Comparison of ENCODE assay signal across 15 cellular contexts in genomic region chr9:137218212-137218753, GRCh38. TPM values are rescaled to one million over a fixed set of nuclear protein-coding genes. Genes with fewer than 3 reads are reported as not detected.
DNase-seq lines count a peak whose midpoint lies in the region; ATAC-seq, FAIRE-seq and TF ChIP-seq lines count a peak whose summit lies in the region.
"Had no signal": no experiment of that assay in that cellular context is flagged by ENCODE, and none has a peak within 500 bp of the region (broad histone marks: within the 10 kb centered on the region; RNA-seq: fewer than 3 reads in every experiment).

No MANE protein-coding gene starts in this region.

- no peaks in the 10 kb centered on the region for H3K79me2 ChIP-seq in H1 (ENCODE audit: control insufficient read depth in 1 of 2, insufficient read depth in 2 of 2, low read length in 2 of 2)

- H3K4me3 Mint-ChIP-seq in CD8-positive, alpha-beta T cell = no peak overlapping the region
- H3K4me3 Mint-ChIP-seq: activated T-helper 1 cell treated with anti-CD3 and anti-CD28 coated beads, Interleukin-12 subunit alpha, Interleukin-12 subunit beta, Interleukin-2, Interleukin-4 antibody, amounts not matched to agents 30 ng/mL and 10 ng/mL and 1 ng/mL, durations not matched to agents 14 hours and 24 hours and 36 hours; GM23338 had no signal

- H3K4me3 ChIP-seq in HUES6 (ENCODE audit: low read depth, low read length) (no peak overlapping the region), H1 (ENCODE audit: extremely low read depth in 1 of 4, insufficient read depth in 2 of 4, low read depth in 3 of 4, low read length in 4 of 4) (no peak overlapping the region), skeletal muscle tissue (ENCODE audit: low read length in 3 of 3) (peak overlapping the region in 1 of 3 donors; percentile 58)
- H3K4me3 ChIP-seq in CD8-positive, alpha-beta T cell (ENCODE audit: low read depth, low read length) = no peak overlapping the region
- H3K4me3 ChIP-seq: GM23338 had no signal

- H3K27ac Mint-ChIP-seq in CD8-positive, alpha-beta T cell = no peak overlapping the region
- H3K27ac Mint-ChIP-seq: activated T-helper 1 cell treated with anti-CD3 and anti-CD28 coated beads, Interleukin-12 subunit alpha, Interleukin-12 subunit beta, Interleukin-2, Interleukin-4 antibody, amounts not matched to agents 30 ng/mL and 10 ng/mL and 1 ng/mL, durations not matched to agents 14 hours and 24 hours and 36 hours; GM23338 had no signal

- no peaks in the 10 kb centered on the region for H3K9me3 ChIP-seq in HUES6 (ENCODE audit: control insufficient read depth, insufficient read depth, low read depth, low read length)
- no peaks in the 10 kb centered on the region for H3K9me3 ChIP-seq in H1 (ENCODE audit: insufficient read depth in 2 of 2, low read depth in 1 of 2, low read length in 1 of 2)
- no peaks in the 10 kb centered on the region for H3K9me3 ChIP-seq in skeletal muscle tissue (ENCODE audit: control insufficient read depth in 3 of 3, low read length in 3 of 3)
- no peaks in the 10 kb centered on the region for H3K9me3 ChIP-seq in CD8-positive, alpha-beta T cell (ENCODE audit: low read length)
- H3K9me3 ChIP-seq: gastroesophageal sphincter had no signal

- H3K36me3 Mint-ChIP-seq in CD8-positive, alpha-beta T cell = peaks cover 5% of the 10 kb centered on the region
- H3K36me3 Mint-ChIP-seq: naive B cell had no signal

- H3K36me3 ChIP-seq in HUES6 (ENCODE audit: control insufficient read depth, insufficient read depth, low read length) = peaks cover 35% of the 10 kb centered on the region
- H3K36me3 ChIP-seq in H1 (ENCODE audit: control insufficient read depth in 2 of 4, insufficient read depth in 4 of 4, low read length in 3 of 4) = peaks cover 0 to 22% (median 7%) of the 10 kb centered on the region in 4 experiments; a peak in 6 of 8 replicates
- H3K36me3 ChIP-seq in skeletal muscle tissue (ENCODE audit: control insufficient read depth in 3 of 3, insufficient read depth in 3 of 3, low read length in 3 of 3) = peaks cover 0 to 2% (median 0%) of the 10 kb centered on the region in 3 donors
- no peaks in the 10 kb centered on the region for H3K36me3 ChIP-seq in CD8-positive, alpha-beta T cell (ENCODE audit: insufficient read depth, low read length)

- H2BK5ac ChIP-seq in H1 (ENCODE audit: low read depth, low read length) = no peak overlapping the region

- no peak overlapping the region for H4K91ac ChIP-seq in H1 (replicated peaks; ENCODE audit: insufficient read length, low read length)

- H3K27me3 Mint-ChIP-seq in CD8-positive, alpha-beta T cell (ENCODE audit: low read depth) = no peaks in the 10 kb centered on the region
- H3K27me3 Mint-ChIP-seq: naive B cell had no signal

- intact Hi-C loops in CD8-positive, alpha-beta T cell (cut with DNase I, micrococcal nuclease) = no loop called here

- POLR2A ChIA-PET in H1 (lab: Charles Lee; ENCODE audit: partially characterized antibody) = interaction anchor here (1.1 to 69.9 kb wide), 5 partner anchors 8 to 226 kb away, joined by 3 to 1462 read pairs (median 7); partner anchors contain the start of genes NDOR1, NELFB, PAXX and STPG3
- POLR2A ChIA-PET in CD8-positive, alpha-beta T cell (lab: Charles Lee) = interaction anchor here (0.6 kb wide), 1 partner anchor 93 kb away, joined by 4 read pairs; no protein-coding TSS in a partner anchor

- H3K23me2 ChIP-seq in H1 (ENCODE audit: low read depth, low read length) = peaks cover 14% of the 10 kb centered on the region; the same call in 1 of the 2 replicates

- no peak overlapping the region for H3K4ac ChIP-seq in H1 (replicated peaks; ENCODE audit: insufficient read length, low read depth, low read length)

- H3K4me2 ChIP-seq in H1 (ENCODE audit: insufficient read depth in 1 of 2, low read depth in 2 of 2, low read length in 2 of 2) = no peak overlapping the region

- H2AFZ ChIP-seq in H1 (ENCODE audit: low read length) = no peak overlapping the region
- H2AFZ ChIP-seq: GM23338 had no signal

- no peak overlapping the region for H2BK120ac ChIP-seq in H1 (replicated peaks; ENCODE audit: low read depth, low read length)

- ATAC-seq in GM18861 (IDR thresholded peaks at IDR 0.05; ENCODE audit: unreplicated experiment) = no peak
- ATAC-seq in CD8-positive, alpha-beta T cell = no peak
- ATAC-seq: gastroesophageal sphincter had no signal

- no peak overlapping the region for H3K14ac ChIP-seq in H1 (ENCODE audit: insufficient read length)

- FAIRE-seq in H1 (lab: Jason Lieb, UNC) = no peak

- CTCF ChIA-PET in H1 (lab: Charles Lee; ENCODE audit: partially characterized antibody) = interaction anchor here (0.8 to 3.7 kb wide), 7 partner anchors 12 to 89 kb away, joined by 3 to 17 read pairs (median 4); no protein-coding TSS in a partner anchor
- CTCF ChIA-PET in CD8-positive, alpha-beta T cell (lab: Charles Lee) = interaction anchor here (1.6 kb wide), 1 partner anchor 18 kb away, joined by 4 read pairs; no protein-coding TSS in a partner anchor

- H3K9me3 Mint-ChIP-seq in CD8-positive, alpha-beta T cell = no peaks in the 10 kb centered on the region
- H3K9me3 Mint-ChIP-seq: activated T-helper 1 cell treated with anti-CD3 and anti-CD28 coated beads, Interleukin-12 subunit alpha, Interleukin-12 subunit beta, Interleukin-2, Interleukin-4 antibody, amounts not matched to agents 30 ng/mL and 10 ng/mL and 1 ng/mL, durations not matched to agents 14 hours and 24 hours and 36 hours; GM23338; naive B cell had no signal

- H2BK12ac ChIP-seq in H1 (ENCODE audit: low read depth, low read length) = no peak overlapping the region

- no peak overlapping the region for H4K5ac ChIP-seq in H1 (ENCODE audit: insufficient read length, low read depth, low read length)

- peaks cover 28% of the 10 kb centered on the region for H3K4me1 ChIP-seq in HUES6 (ENCODE audit: control insufficient read depth, insufficient read depth, low read length)
- peaks cover 0 to 15% (median 9%) of the 10 kb centered on the region in 4 experiments; a peak in 5 of 7 replicates for H3K4me1 ChIP-seq in H1 (replicated peaks in 1 of 4; ENCODE audit: control insufficient read depth in 3 of 4, insufficient read depth in 4 of 4, low read length in 3 of 4)
- peaks cover 14 to 34% (median 22%) of the 10 kb centered on the region in 3 donors for H3K4me1 ChIP-seq in skeletal muscle tissue (ENCODE audit: control insufficient read depth in 3 of 3, insufficient read depth in 3 of 3, low read length in 3 of 3)
- peaks cover 8% of the 10 kb centered on the region for H3K4me1 ChIP-seq in CD8-positive, alpha-beta T cell (ENCODE audit: insufficient read depth, low read length)

- no peak for TF ChIP-seq EP300 in H1 (IDR thresholded peaks at IDR 0.05; ENCODE audit: borderline replicate concordance in 1 of 2, low read depth in 2 of 2, low read length in 2 of 2)

- H3K9ac ChIP-seq in HUES6 (ENCODE audit: low read length) = peak overlapping the region; percentile 6
- no peak overlapping the region for H3K9ac ChIP-seq in H1 (replicated peaks in 1 of 4; ENCODE audit: extremely low read depth in 1 of 4, low read depth in 3 of 4, low read length in 3 of 4)
- H3K9ac ChIP-seq in skeletal muscle tissue (ENCODE audit: low read depth in 1 of 3, low read length in 3 of 3) = peak overlapping the region in 2 of 3 donors; percentile 8 to 80

- no peak overlapping the region for H2BK20ac ChIP-seq in H1 (ENCODE audit: low read length)

- H2BK15ac ChIP-seq in H1 (ENCODE audit: low read length) = no peak overlapping the region

- H4K20me1 ChIP-seq in H1 (replicated peaks in 1 of 2; ENCODE audit: control insufficient read depth in 1 of 2, insufficient read depth in 2 of 2, low read length in 2 of 2) = peaks cover 0 to 12% of the 10 kb centered on the region in 2 experiments

- H3K4me1 Mint-ChIP-seq in CD8-positive, alpha-beta T cell (ENCODE audit: low read depth) = peaks cover 2% of the 10 kb centered on the region

- 93% methylated on average over 16 of the region's 30 CpGs; no CpG with 5 or more reads in 1 of the 2 experiments for WGBS in H1 (ENCODE audit: extremely low coverage in 1 of 2, insufficient coverage in 1 of 2, insufficient read length in 1 of 2, insufficient replicate concordance in 2 of 2, low coverage in 1 of 2, low lambda C conversion rate in 2 of 2, missing lambda C conversion rate in 1 of 2), 2 experiments

- TF ChIP-seq POLR2A in H1 (IDR thresholded peaks at IDR 0.05; ENCODE audit: control extremely low read depth in 1 of 2, low read depth in 2 of 2, low read length in 2 of 2) = no peak

- H3K56ac ChIP-seq in H1 (replicated peaks; ENCODE audit: insufficient read length, low read depth, low read length) = no peak overlapping the region

- peak overlapping the region; percentile 39; the same call in 1 of the 2 replicates for H2AK5ac ChIP-seq in H1 (ENCODE audit: low read depth, low read length)

- H3K27me3 ChIP-seq in HUES6 (ENCODE audit: control insufficient read depth, insufficient read depth, low read length) (peaks cover 9% of the 10 kb centered on the region), H1 (replicated peaks in 1 of 4; ENCODE audit: control insufficient read depth in 3 of 4, extremely low read depth in 1 of 4, insufficient read depth in 3 of 4, low read length in 3 of 4) (no peaks in the 10 kb centered on the region; a peak in 2 of 7 replicates), skeletal muscle tissue (ENCODE audit: control insufficient read depth in 3 of 3, insufficient read depth in 3 of 3, low read length in 3 of 3) (no peaks in the 10 kb centered on the region)
- H3K27me3 ChIP-seq in CD8-positive, alpha-beta T cell (ENCODE audit: insufficient read depth, low read length) = no peaks in the 10 kb centered on the region
- H3K27me3 ChIP-seq: gastroesophageal sphincter had no signal

- DNase-seq in H1 (ENCODE audit: low read depth in 1 of 2, low spot score in 2 of 2) = no peak
- DNase-seq in KG1 (lab: John Stamatoyannopoulos, UW) = no peak
- no peak for DNase-seq in CD8-positive, alpha-beta T cell
- DNase-seq: activated CD4-positive, alpha-beta T cell treated with anti-CD3 and anti-CD28 coated beads, Interleukin-2, amount 50 U/mL, for 1 hour; aorta; naive B cell; RPMI8226 had no signal

- H3K18ac ChIP-seq in H1 (ENCODE audit: extremely low read depth, low read length) = no peak overlapping the region

- no peak for TF ChIP-seq CTCF in H1 (IDR thresholded peaks at IDR 0.05; ENCODE audit: control extremely low read depth in 1 of 3, insufficient read depth in 1 of 3, low read depth in 1 of 3, low read length in 3 of 3)
- no peak for TF ChIP-seq CTCF in CD8-positive, alpha-beta T cell (IDR thresholded peaks at IDR 0.05)

- H3K23ac ChIP-seq in H1 (ENCODE audit: insufficient read length) = no peak overlapping the region

- no peaks in the 10 kb centered on the region for H3K79me1 ChIP-seq in H1 (ENCODE audit: low read depth, low read length)

- H4K8ac ChIP-seq in H1 (ENCODE audit: extremely low read depth, insufficient read depth, low read length) = no peak overlapping the region

- no peak for TF ChIP-seq RAD21 in H1 (IDR thresholded peaks at IDR 0.05 in 1 of 2, conservative IDR thresholded peaks at IDR 0.05 in 1 of 2; ENCODE audit: low read depth in 2 of 2, low read length in 2 of 2)

- no peak overlapping the region; the same call in 1 of the 2 replicates for H3K27ac ChIP-seq in HUES6 (ENCODE audit: low read depth, low read length)
- H3K27ac ChIP-seq in H1 (ENCODE audit: low read depth, low read length) = no peak overlapping the region
- H3K27ac ChIP-seq in skeletal muscle tissue (ENCODE audit: low read depth, low read length) = no peak overlapping the region
- no peak overlapping the region for H3K27ac ChIP-seq in CD8-positive, alpha-beta T cell (ENCODE audit: low read depth, low read length)
- H3K27ac ChIP-seq: gastroesophageal sphincter had no signal

RNA-seq across cellular contexts. Expression of gene RNF208, which starts 3.8 kb away (rescaled TPM):
- 7.7 and 8.9 TPM in 2 replicates for total RNA-seq in H1 (2021; fragmentation: NEBNext Ultra II Directional; extraction: Animal tissue kit (Norgen Biotek cat#: 25700))
- 2.7 and 4.8 TPM in 2 replicates for polyA plus RNA-seq in H1 (2011; rRNA removed)
- polyA plus RNA-seq in H1 (2011; cell fraction: cytosol; rRNA removed) = 0.97 TPM
- polyA plus RNA-seq in H1 (2011; cell fraction: nucleus; rRNA removed) = 6.6 TPM
- polyA plus RNA-seq in H1 (2012, experiment 1 of 2) = 3.9 to 11.3 TPM (median 9.7 TPM) in 4 replicates
- polyA plus RNA-seq in H1 (2012, experiment 2 of 2) = 7.4 TPM
- 9.7 TPM for polyA plus RNA-seq in H1 (2013, experiment 1 of 2)
- polyA plus RNA-seq in H1 (2013, experiment 2 of 2) = 9.6 TPM
- polyA minus RNA-seq in H1 (2011; rRNA and poly(A)+ RNA removed) = 0.22 and 0.49 TPM in 2 replicates
- polyA minus RNA-seq in H1 (2011; cell fraction: cytosol; rRNA and poly(A)+ RNA removed) = 6.2 TPM
- 1.8 TPM for polyA minus RNA-seq in H1 (2011; cell fraction: nucleus; rRNA and poly(A)+ RNA removed)
- not detected for total RNA-seq in skeletal muscle tissue
- under 1 TPM; 0.31 to 0.49 TPM for total RNA-seq in CD8-positive, alpha-beta T cell
- total RNA-seq: LHCN-M2 had no signal

RNA-seq across cellular contexts. Expression of gene CYSRT1, which starts 6.7 kb away (rescaled TPM):
- total RNA-seq in H1 (2021; fragmentation: NEBNext Ultra II Directional; extraction: Animal tissue kit (Norgen Biotek cat#: 25700)) = 1.0 and 1.6 TPM in 2 replicates
- 6.5 and 7.6 TPM in 2 replicates for polyA plus RNA-seq in H1 (2011; rRNA removed)
- 5.1 TPM for polyA plus RNA-seq in H1 (2011; cell fraction: cytosol; rRNA removed)
- 6.3 TPM for polyA plus RNA-seq in H1 (2011; cell fraction: nucleus; rRNA removed)
- polyA plus RNA-seq in H1 (2012, experiment 1 of 2) = 1.6 to 3.3 TPM (median 2.5 TPM) in 4 replicates
- 1.6 TPM for polyA plus RNA-seq in H1 (2012, experiment 2 of 2)
- 1.9 TPM for polyA plus RNA-seq in H1 (2013, experiment 1 of 2)
- 1.6 TPM for polyA plus RNA-seq in H1 (2013, experiment 2 of 2)
- 0.66 and 1.0 TPM in 2 replicates for polyA minus RNA-seq in H1 (2011; rRNA and poly(A)+ RNA removed)
- 3.2 TPM for polyA minus RNA-seq in H1 (2011; cell fraction: cytosol; rRNA and poly(A)+ RNA removed)
- polyA minus RNA-seq in H1 (2011; cell fraction: nucleus; rRNA and poly(A)+ RNA removed) = 3.0 TPM
- not detected for total RNA-seq in skeletal muscle tissue
- under 1 TPM in 1 of 2 experiments, not detected in 1; 0.44 TPM for total RNA-seq in CD8-positive, alpha-beta T cell
- total RNA-seq: aorta had no signal

RNA-seq across cellular contexts. Expression of gene RNF224, which starts 9.0 kb away (rescaled TPM):
- 0.17 TPM in 1 of 2 replicates, not detected in the other for total RNA-seq in H1 (2021; fragmentation: NEBNext Ultra II Directional; extraction: Animal tissue kit (Norgen Biotek cat#: 25700))
- polyA plus RNA-seq in H1 (2011; rRNA removed) = 0.24 and 0.25 TPM in 2 replicates
- 0.10 TPM for polyA plus RNA-seq in H1 (2011; cell fraction: cytosol; rRNA removed)
- 0.58 TPM for polyA plus RNA-seq in H1 (2011; cell fraction: nucleus; rRNA removed)
- 0.19 to 0.48 TPM (median 0.29 TPM) in 4 replicates for polyA plus RNA-seq in H1 (2012, experiment 1 of 2)
- polyA plus RNA-seq in H1 (2012, experiment 2 of 2) = 0.21 TPM
- polyA plus RNA-seq in H1 (2013, experiment 1 of 2) = 0.22 TPM
- 0.15 TPM for polyA plus RNA-seq in H1 (2013, experiment 2 of 2)
- polyA minus RNA-seq in H1 (2011; rRNA and poly(A)+ RNA removed) = 0.09 and 0.12 TPM in 2 replicates
- not detected for polyA minus RNA-seq in H1 (2011; cell fraction: cytosol; rRNA and poly(A)+ RNA removed)
- 1.00 TPM for polyA minus RNA-seq in H1 (2011; cell fraction: nucleus; rRNA and poly(A)+ RNA removed)
- total RNA-seq in skeletal muscle tissue = not detected
- total RNA-seq in CD8-positive, alpha-beta T cell = not detected
- total RNA-seq: aorta, right cardiac atrium had no signal
- polyA plus RNA-seq: GM23338 had no signal

RNA-seq across cellular contexts. Expression of gene SLC34A3, which starts 12.4 kb away (rescaled TPM):
- total RNA-seq in H1 (2021; fragmentation: NEBNext Ultra II Directional; extraction: Animal tissue kit (Norgen Biotek cat#: 25700)) = not detected in 2 replicates
- polyA plus RNA-seq in H1 (2011; rRNA removed) = 0.06 and 0.08 TPM in 2 replicates
- 0.09 TPM for polyA plus RNA-seq in H1 (2011; cell fraction: cytosol; rRNA removed)
- polyA plus RNA-seq in H1 (2011; cell fraction: nucleus; rRNA removed) = 0.33 TPM
- 0.13 to 0.22 TPM (median 0.19 TPM) in 3 of 4 replicates, not detected in the other for polyA plus RNA-seq in H1 (2012, experiment 1 of 2)
- polyA plus RNA-seq in H1 (2012, experiment 2 of 2) = not detected
- polyA plus RNA-seq in H1 (2013, experiment 1 of 2) = 0.04 TPM
- 0.07 TPM for polyA plus RNA-seq in H1 (2013, experiment 2 of 2)
- polyA minus RNA-seq in H1 (2011; rRNA and poly(A)+ RNA removed) = not detected in 2 replicates
- polyA minus RNA-seq in H1 (2011; cell fraction: cytosol; rRNA and poly(A)+ RNA removed) = not detected
- not detected for polyA minus RNA-seq in H1 (2011; cell fraction: nucleus; rRNA and poly(A)+ RNA removed)
- total RNA-seq in skeletal muscle tissue = not detected
- not detected for total RNA-seq in CD8-positive, alpha-beta T cell
- total RNA-seq: activated T-helper 1 cell treated with anti-CD3 and anti-CD28 coated beads, Interleukin-12 subunit alpha, Interleukin-12 subunit beta, Interleukin-2, Interleukin-4 antibody, amounts not matched to agents 30 ng/mL and 10 ng/mL and 1 ng/mL, durations not matched to agents 14 hours and 24 hours and 36 hours; aorta; gastroesophageal sphincter; GM23338; right cardiac atrium had no signal
- polyA plus RNA-seq: aorta, GM23338, right cardiac atrium had no signal

RNA-seq across cellular contexts. Expression of gene NDOR1, which starts 12.8 kb away (rescaled TPM):
- total RNA-seq in H1 (2021; fragmentation: NEBNext Ultra II Directional; extraction: Animal tissue kit (Norgen Biotek cat#: 25700)) = 32.3 and 33.2 TPM in 2 replicates
- polyA plus RNA-seq in H1 (2011; rRNA removed) = 25.7 and 42.4 TPM in 2 replicates
- polyA plus RNA-seq in H1 (2011; cell fraction: cytosol; rRNA removed) = 18.7 TPM
- polyA plus RNA-seq in H1 (2011; cell fraction: nucleus; rRNA removed) = 128 TPM
- 19.7 to 28.2 TPM (median 25.1 TPM) in 4 replicates for polyA plus RNA-seq in H1 (2012, experiment 1 of 2)
- 21.2 TPM for polyA plus RNA-seq in H1 (2012, experiment 2 of 2)
- 27.2 TPM for polyA plus RNA-seq in H1 (2013, experiment 1 of 2)
- polyA plus RNA-seq in H1 (2013, experiment 2 of 2) = 25.0 TPM
- 7.9 TPM in 2 replicates for polyA minus RNA-seq in H1 (2011; rRNA and poly(A)+ RNA removed)
- polyA minus RNA-seq in H1 (2011; cell fraction: cytosol; rRNA and poly(A)+ RNA removed) = 15.5 TPM
- 25.5 TPM for polyA minus RNA-seq in H1 (2011; cell fraction: nucleus; rRNA and poly(A)+ RNA removed)
- total RNA-seq in skeletal muscle tissue = 4.7 TPM
- 10 to 100 TPM; 18.6 to 23.1 TPM for total RNA-seq in CD8-positive, alpha-beta T cell

Comparison
In these comparisons a context has a peak if more than half of its experiments do, and no peak if none do; other contexts are left out.
1. H3K9ac ChIP-seq: peak in HUES6 (single experiment) and skeletal muscle tissue (2 of 3); none in H1 (0 of 4).